14 cellular contexts compared by ENCODE assay signal in genomic region chr4:137393043-137393442, GRCh38.
DNase-seq lines count a peak whose midpoint lies in the region; ATAC-seq, FAIRE-seq and TF ChIP-seq lines count a peak whose summit lies in the region.
"Had no signal": no experiment of that assay in that cellular context is flagged by ENCODE, and none has a peak within 500 bp of the region (broad histone marks: within the 10 kb centered on the region; RNA-seq: fewer than 3 reads in every experiment).

No MANE protein-coding gene starts in this region.

- DNase-seq in DMS53 (lab: John Stamatoyannopoulos, UW) (peak; percentile 77), DMS53 treated with DMSO at 0.1 percent for 48 hours (lab: John Stamatoyannopoulos, UW; ENCODE audit: unreplicated experiment) (no peak), NCI-H82 treated with DMSO at 0.1 percent for 48 hours (lab: John Stamatoyannopoulos, UW; ENCODE audit: unreplicated experiment) (peak; percentile 26), fibroblast of mammary gland (ENCODE audit: low read depth) (peak; percentile 48), retinal pigment epithelial cell (ENCODE audit: low read depth) (peak; percentile 85), H54 (ENCODE audit: insufficient read length, low spot score) (no peak), dorsolateral prefrontal cortex (no peak)
- DNase-seq: 8988T, anterior cingulate cortex, HCEC 1CT, NCI-H1694 treated with DMSO at 0.1 percent for 48 hours had no signal

- no peak for TF ChIP-seq POLR2A in H54 (IDR thresholded peaks at IDR 0.05; ENCODE audit: low read depth, low read length)

- no peaks in the 10 kb centered on the region for H3K27me3 ChIP-seq in dorsolateral prefrontal cortex

- TF ChIP-seq CTCF in fibroblast of mammary gland (conservative IDR thresholded peaks at IDR 0.05; ENCODE audit: control insufficient read depth, insufficient read depth, low read depth, low read length) (no peak), retinal pigment epithelial cell (conservative IDR thresholded peaks at IDR 0.05; ENCODE audit: low read depth, low read length) (no peak), dorsolateral prefrontal cortex (IDR thresholded peaks at IDR 0.05 in 54 of 56, conservative IDR thresholded peaks at IDR 0.05 in 2 of 56; ENCODE audit: low read depth in 1 of 56, partially characterized antibody in 56 of 56) (no peak)

- no peak overlapping the region for H3K27ac ChIP-seq in dorsolateral prefrontal cortex
- H3K27ac ChIP-seq: RWPE1 had no signal

- intact Hi-C loops in dorsolateral prefrontal cortex (cut with DNase I) = no loop called here

- H3K4me3 ChIP-seq in fibroblast of mammary gland (ENCODE audit: control insufficient read depth, low read depth, low read length) (no peak overlapping the region), retinal pigment epithelial cell (ENCODE audit: low read length) (no peak overlapping the region), dorsolateral prefrontal cortex (no peak overlapping the region)
- H3K4me3 ChIP-seq: GM12878 had no signal

- ATAC-seq in GM19452 (IDR thresholded peaks at IDR 0.05; ENCODE audit: unreplicated experiment) = no peak
- ATAC-seq: GM12878 had no signal

- FAIRE-seq in H54 (lab: Jason Lieb, UNC) = no peak
- FAIRE-seq: GM12878 had no signal

Comparison
In these comparisons a context has a peak if more than half of its experiments do, and no peak if none do; other contexts are left out.
1. DNase-seq: peak in DMS53 (single experiment), NCI-H82 treated with DMSO at 0.1 percent for 48 hours (single experiment), fibroblast of mammary gland (single experiment) and retinal pigment epithelial cell (single experiment); none in DMS53 treated with DMSO at 0.1 percent for 48 hours (single experiment), H54 (single experiment) and dorsolateral prefrontal cortex (0 of 10).